ENCODE assay signal across 5 cellular contexts in genomic region chr12:70910666-70911065, GRCh38.
"Had no signal": no experiment of that assay in that cellular context is flagged by ENCODE, and none has a peak within 500 bp of the region (broad histone marks: within the 10 kb centered on the region; RNA-seq: fewer than 3 reads in every experiment).

No MANE protein-coding gene starts in this region.

- H3K4me3 ChIP-seq: GM23338, K562 had no signal

- H2AFZ ChIP-seq: GM23338 had no signal

- ATAC-seq: GM23338, K562 had no signal

- DNase-seq: H9, HCEC 1CT, IMR-90 had no signal
